ENCODE assay signal across 30 cellular contexts in the genomic region with DNA sequence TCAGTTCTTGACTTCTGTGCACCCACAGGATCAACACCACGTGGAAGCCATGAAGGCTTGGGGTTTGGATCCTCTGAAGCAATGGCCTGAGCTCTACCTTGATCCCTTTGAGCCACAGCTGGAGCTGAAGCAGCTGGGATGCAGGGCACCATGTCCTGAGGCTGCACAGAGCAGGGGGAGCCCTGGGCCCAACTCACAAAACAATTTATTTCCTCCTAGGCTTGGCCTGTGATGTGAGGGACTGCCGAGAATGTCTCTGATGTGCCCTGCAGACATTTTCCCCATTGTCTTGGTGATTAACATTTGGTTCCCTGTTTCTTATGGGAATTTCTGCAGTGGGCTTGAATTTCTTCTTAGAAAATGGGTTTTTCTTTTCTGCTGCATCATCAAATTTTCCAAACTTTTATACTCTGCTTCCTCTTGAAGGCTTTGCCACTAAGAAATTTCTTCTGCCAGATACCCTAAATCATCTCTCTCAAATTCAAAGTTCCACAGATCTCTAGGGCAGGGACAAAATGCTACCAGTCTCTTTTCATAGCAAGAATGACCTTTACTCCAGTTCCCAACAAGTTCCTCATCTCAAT.
"Had no signal": no experiment of that assay in that cellular context is flagged by ENCODE, and none has a peak within 500 bp of the region (broad histone marks: within the 10 kb centered on the region; RNA-seq: fewer than 3 reads in every experiment).

No MANE protein-coding gene starts in this region.

- H3K4me3 ChIP-seq: ascending aorta, SK-N-MC had no signal

- H3K9me3 Mint-ChIP-seq: activated CD4-positive, alpha-beta T cell treated with anti-CD3 and anti-CD28 coated beads, Interleukin-2, amount 10 ng/mL, durations not matched to agents 7 days and 5 days; activated T-cell treated with anti-CD3 and anti-CD28 coated beads, Interleukin-2, amount 50 U/mL, for 4 hours; brain had no signal

- H3K27ac ChIP-seq: ascending aorta, SK-N-MC had no signal

- H3K4me1 Mint-ChIP-seq: activated CD4-positive, alpha-beta T cell treated with anti-CD3 and anti-CD28 coated beads, Interleukin-2, amount 10 ng/mL, durations not matched to agents 7 days and 5 days; activated naive CD8-positive, alpha-beta T cell treated with anti-CD3 and anti-CD28 coated beads, Interleukin-2, amount 50 U/mL, for 24 hours; brain; central memory CD8-positive, alpha-beta T cell; T-cell had no signal

- DNase-seq: activated CD4-positive, alpha-beta memory T cell treated with anti-CD3 and anti-CD28 coated beads for 36 hours; activated CD4-positive, alpha-beta T cell treated with anti-CD3 and anti-CD28 coated beads, Interleukin-2, amount 10 ng/mL, durations not matched to agents 7 days and 5 days; activated CD4-positive, CD25-positive, alpha-beta regulatory T cell; activated CD8-positive, alpha-beta memory T cell treated with anti-CD3 and anti-CD28 coated beads for 24 hours; activated effector memory CD4-positive, alpha-beta T cell treated with anti-CD3 and anti-CD28 coated beads, Interleukin-2, amount 50 U/mL, for 16 hours; activated naive CD4-positive, alpha-beta T cell treated with Interleukin-2 at 50 U/mL for 16 hours; activated naive CD8-positive, alpha-beta T cell treated with anti-CD3 and anti-CD28 coated beads, Interleukin-2, amount 50 U/mL, for 24 hours; activated T-cell treated with anti-CD3 and anti-CD28 coated beads, Interleukin-2, amount 50 U/mL, for 4 hours; amniotic stem cell; MM.1S; NCI-H1105; NCI-H1436; NCI-H1694 treated with DMSO at 0.1 percent for 48 hours; NCI-H2029 treated with DMSO at 0.1 percent for 48 hours; NCI-H345; NCI-H510A; NCI-H526 treated with DMSO at 0.1 percent for 48 hours; NCI-H82; OCI-M1; RPMI8226; T-cell; T-helper 2 cell; T1000 had no signal

- H3K4me3 Mint-ChIP-seq: activated CD4-positive, alpha-beta memory T cell treated with anti-CD3 and anti-CD28 coated beads for 36 hours; activated CD4-positive, alpha-beta T cell treated with anti-CD3 and anti-CD28 coated beads, Interleukin-2, amount 10 ng/mL, durations not matched to agents 7 days and 5 days; activated naive CD8-positive, alpha-beta T cell treated with anti-CD3 and anti-CD28 coated beads, Interleukin-2, amount 50 U/mL, for 24 hours; activated T-cell treated with anti-CD3 and anti-CD28 coated beads, Interleukin-2, amount 50 U/mL, for 4 hours; brain; central memory CD8-positive, alpha-beta T cell; T-cell had no signal

- H3K4me1 ChIP-seq: ascending aorta had no signal

- ATAC-seq: activated naive CD4-positive, alpha-beta T cell treated with anti-CD3 and anti-CD28 coated beads, Interleukin-2, amount 50 U/mL, for 72 hours; activated naive CD8-positive, alpha-beta T cell treated with anti-CD3 and anti-CD28 coated beads, Interleukin-2, amount 50 U/mL, for 24 hours; activated T-cell treated with anti-CD3 and anti-CD28 coated beads, Interleukin-2, amount 50 U/mL, for 4 hours; Panc1; Right ventricle myocardium inferior; T-cell had no signal

- H3K36me3 ChIP-seq: ascending aorta had no signal

- H3K36me3 Mint-ChIP-seq: activated CD4-positive, alpha-beta memory T cell treated with anti-CD3 and anti-CD28 coated beads for 36 hours; activated naive CD4-positive, alpha-beta T cell treated with anti-CD3 and anti-CD28 coated beads, Interleukin-2, amount 50 U/mL, for 72 hours; brain; T-cell had no signal

- H3K27ac Mint-ChIP-seq: activated CD4-positive, alpha-beta memory T cell treated with anti-CD3 and anti-CD28 coated beads for 36 hours; activated CD4-positive, alpha-beta T cell treated with anti-CD3 and anti-CD28 coated beads, Interleukin-2, amount 10 ng/mL, durations not matched to agents 7 days and 5 days; activated naive CD4-positive, alpha-beta T cell treated with anti-CD3 and anti-CD28 coated beads, Interleukin-2, amount 50 U/mL, for 72 hours; activated naive CD8-positive, alpha-beta T cell treated with anti-CD3 and anti-CD28 coated beads, Interleukin-2, amount 50 U/mL, for 24 hours; brain; T-cell had no signal

- H3K27me3 ChIP-seq: ascending aorta had no signal

- H3K27me3 Mint-ChIP-seq: activated CD4-positive, alpha-beta memory T cell treated with anti-CD3 and anti-CD28 coated beads for 36 hours; activated CD4-positive, alpha-beta T cell treated with anti-CD3 and anti-CD28 coated beads, Interleukin-2, amount 10 ng/mL, durations not matched to agents 7 days and 5 days; activated naive CD8-positive, alpha-beta T cell treated with anti-CD3 and anti-CD28 coated beads, Interleukin-2, amount 50 U/mL, for 24 hours; brain; central memory CD8-positive, alpha-beta T cell; T-cell had no signal

- H3K9me3 ChIP-seq: ascending aorta had no signal
